In genomic region chr13:38147050-38147449, GRCh38 we compare ENCODE assay signal across 26 cellular contexts.
"Had no signal": no experiment of that assay in that cellular context is flagged by ENCODE, and none has a peak within 500 bp of the region (broad histone marks: within the 10 kb centered on the region; RNA-seq: fewer than 3 reads in every experiment).

No MANE protein-coding gene starts in this region.

- H3K36me3 ChIP-seq: breast epithelium, left ventricle myocardium inferior, ovary, thoracic aorta, vagina, WERI-Rb-1 had no signal

- ATAC-seq: activated CD4-positive, CD25-positive, alpha-beta regulatory T cell treated with anti-CD3 and anti-CD28 coated beads, Interleukin-2, amount 50 U/mL, for 24 hours; sciatic nerve; stimulated activated effector memory CD8-positive, alpha-beta T cell treated with anti-CD3 and anti-CD28 coated beads, Interleukin-12 subunit alpha, Interleukin-12 subunit beta, amount 100 ng/mL, for 72 hours had no signal

- H3K27me3 ChIP-seq: breast epithelium, ovary, vagina had no signal

- H3K4me1 ChIP-seq: breast epithelium, left ventricle myocardium inferior, vagina had no signal

- DNase-seq: activated CD4-positive, alpha-beta memory T cell treated with anti-CD3 and anti-CD28 coated beads for 36 hours; activated CD4-positive, alpha-beta T cell treated with anti-CD3 and anti-CD28 coated beads for 48 hours; activated CD8-positive, alpha-beta memory T cell treated with anti-CD3 and anti-CD28 coated beads, Interleukin-2, amount 50 U/mL, for 48 hours; activated gamma-delta T cell treated with Interleukin-2 at 50 U/mL for 16 hours; activated naive CD4-positive, alpha-beta T cell treated with anti-CD3 and anti-CD28 coated beads, Interleukin-2, amount 50 U/mL, for 16 hours; activated T-cell treated with anti-CD3 and anti-CD28 coated beads, Interleukin-2, amount 50 U/mL, for 24 hours; amygdala; central memory CD4-positive, alpha-beta T cell; dermis blood vessel endothelial cell; effector CD4-positive, alpha-beta T cell; left ventricle myocardium inferior; naive B cell; ovary; retina; small intestine; stimulated activated CD4-positive, alpha-beta T cell treated with anti-CD3 and anti-CD28 coated beads, Interleukin-4, amount 100 ng/mL, for 24 hours; trophoblast cell; WERI-Rb-1 had no signal

- H3K27ac ChIP-seq: breast epithelium, left ventricle myocardium inferior, ovary, thoracic aorta, vagina, WERI-Rb-1 had no signal

- H3K9me3 ChIP-seq: left ventricle myocardium inferior, ovary, vagina had no signal

- FAIRE-seq: islet of Langerhans had no signal

- H3K4me3 ChIP-seq: breast epithelium, left ventricle myocardium inferior, lung, ovary, thoracic aorta, vagina had no signal
